ENCODE assay signal across 9 cellular contexts in the genomic region with DNA sequence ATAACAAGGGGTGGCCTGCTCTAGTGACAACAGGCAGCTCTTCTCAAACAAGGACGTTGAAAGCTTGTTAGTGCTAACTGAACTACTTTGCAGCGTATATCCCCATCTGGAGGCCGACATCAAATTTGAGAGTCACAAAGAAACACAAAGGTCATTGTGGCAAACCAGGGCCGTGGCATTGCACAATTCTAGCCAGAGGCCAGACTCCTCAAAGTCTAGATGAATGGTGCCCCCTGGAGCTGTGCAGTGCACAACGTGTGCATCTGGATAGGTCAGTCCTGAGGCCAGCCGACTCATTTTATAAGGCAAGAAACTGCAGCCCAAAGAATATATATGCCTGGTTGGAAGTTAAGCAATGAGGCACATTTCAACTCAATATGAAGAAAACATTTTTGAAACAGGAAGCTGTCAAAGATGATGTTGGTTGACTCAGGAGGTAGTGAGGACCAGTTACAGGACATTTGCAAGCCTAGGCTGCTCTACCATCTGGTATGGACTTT.
DNase-seq lines count a peak whose midpoint lies in the region; ATAC-seq, FAIRE-seq and TF ChIP-seq lines count a peak whose summit lies in the region.
"Had no signal": no experiment of that assay in that cellular context is flagged by ENCODE, and none has a peak within 500 bp of the region (broad histone marks: within the 10 kb centered on the region; RNA-seq: fewer than 3 reads in every experiment).

No MANE protein-coding gene starts in this region.

- no peak for FAIRE-seq in bronchial epithelial cell (lab: Jason Lieb, UNC)
- FAIRE-seq: endothelial cell of umbilical vein had no signal

- H3K4me1 Mint-ChIP-seq in memory B cell, result peaks cover 13% of the 10 kb centered on the region

- DNase-seq in EL (peak; percentile 78), NB4 (ENCODE audit: low read depth) (peak; percentile 98), bronchial epithelial cell (ENCODE audit: low read depth) (peak; percentile 47), memory B cell (ENCODE audit: low spot score in 2 of 2) (no peak), NCI-H1105 treated with DMSO at 0.1 percent for 48 hours (lab: John Stamatoyannopoulos, UW) (no peak)

- TF ChIP-seq POLR2A in NB4 (IDR thresholded peaks at IDR 0.05; ENCODE audit: extremely low read depth, insufficient read length), result no peak

- no peak overlapping the region for H3K4me3 Mint-ChIP-seq in memory B cell

- H3K27me3 ChIP-seq in bronchial epithelial cell (ENCODE audit: control insufficient read depth, insufficient read depth, low read length), result no peaks in the 10 kb centered on the region

- H3K27me3 Mint-ChIP-seq in memory B cell, result peaks cover 11% of the 10 kb centered on the region

- ATAC-seq in memory B cell (ENCODE audit: low read depth), result peak; percentile 38
- no peak for ATAC-seq in HG03159 (IDR thresholded peaks at IDR 0.05; ENCODE audit: unreplicated experiment)
- ATAC-seq in GM21515 (IDR thresholded peaks at IDR 0.05; ENCODE audit: unreplicated experiment), result no peak
- no peak for ATAC-seq in activated CD4-positive, CD25-positive, alpha-beta regulatory T cell treated with anti-CD3 and anti-CD28 coated beads, Interleukin-2, amount 50 U/mL, for 24 hours

- H3K4me3 ChIP-seq in NB4 (ENCODE audit: low read depth, low read length), result no peak overlapping the region
- no peak overlapping the region for H3K4me3 ChIP-seq in bronchial epithelial cell (ENCODE audit: low read depth, low read length)

- no peak overlapping the region for H3K27ac Mint-ChIP-seq in memory B cell

- H3K36me3 Mint-ChIP-seq in memory B cell, result no peaks in the 10 kb centered on the region

- TF ChIP-seq CTCF in NB4 (IDR thresholded peaks at IDR 0.05; ENCODE audit: low read depth, low read length) (peak; percentile 56), bronchial epithelial cell (IDR thresholded peaks at IDR 0.05; ENCODE audit: insufficient read depth, low read length, severe bottlenecking) (peak; percentile 2)

- no peaks in the 10 kb centered on the region for H3K36me3 ChIP-seq in bronchial epithelial cell (ENCODE audit: control insufficient read depth, insufficient read depth, low read length)

- H3K9me3 Mint-ChIP-seq in memory B cell, result no peaks in the 10 kb centered on the region

Comparison
In these comparisons a context has a peak if more than half of its experiments do, and no peak if none do; other contexts are left out.
1. DNase-seq: peak in EL (single experiment), NB4 (single experiment) and bronchial epithelial cell (single experiment); none in memory B cell (0 of 2) and NCI-H1105 treated with DMSO at 0.1 percent for 48 hours (single experiment).